Comparison of ENCODE assay signal across 1 cellular context in genomic region chr22:20414450-20414849, GRCh38.
TF ChIP-seq lines count a peak whose summit lies in the region.

No MANE protein-coding gene starts in this region.

TF ChIP-seq in K562, 482 proteins besides CTCF, POLR2A, EP300 and RAD21 (continued from another document and continues in another):
- TF ChIP-seq MNT (conservative IDR thresholded peaks at IDR 0.05) (no peak), KDM5B (IDR thresholded peaks at IDR 0.05; ENCODE audit: insufficient replicate concordance, low read depth, low read length) (no peak), PRDM10 (IDR thresholded peaks at IDR 0.05; ENCODE audit: partially characterized antibody) (no peak), NFRKB (IDR thresholded peaks at IDR 0.05; ENCODE audit: low read depth) (no peak), ZNF436 (CRISPR knock-in tag; IDR thresholded peaks at IDR 0.05) (no peak), HMG20B (CRISPR knock-in tag; IDR thresholded peaks at IDR 0.05) (no peak), E4F1 (CRISPR knock-in tag; IDR thresholded peaks at IDR 0.05; ENCODE audit: borderline replicate concordance) (no peak), BCOR (IDR thresholded peaks at IDR 0.05) (0 out of 2 replicates have a peak, but pooled peaks have one; percentile 8), CREM (IDR thresholded peaks at IDR 0.05; ENCODE audit: low read depth) (no peak), PHB (CRISPR knock-in tag; IDR thresholded peaks at IDR 0.05) (no peak), MEF2A (IDR thresholded peaks at IDR 0.05; ENCODE audit: control insufficient read depth, low read depth, low read length) (no peak), PTBP1 (IDR thresholded peaks at IDR 0.05; ENCODE audit: low read depth, low read length) (no peak), ZKSCAN3 (CRISPR knock-in tag; IDR thresholded peaks at IDR 0.05) (no peak), SFPQ (IDR thresholded peaks at IDR 0.05; ENCODE audit: low read depth, low read length) (no peak), NFATC3 (IDR thresholded peaks at IDR 0.05) (no peak), HDAC8 (tag; IDR thresholded peaks at IDR 0.05) (no peak), ZBTB11 (CRISPR knock-in tag; IDR thresholded peaks at IDR 0.05) (peak in 1 of 3 experiments; percentile 45; a peak in 1 of 6 replicates), ZNF707 (CRISPR knock-in tag; conservative IDR thresholded peaks at IDR 0.05) (0 out of 2 replicates have a peak, but pooled peaks have one; percentile 45), ZNF785 (CRISPR knock-in tag; IDR thresholded peaks at IDR 0.05) (0 out of 2 replicates have a peak, but pooled peaks have one; percentile 18), KDM4B (IDR thresholded peaks at IDR 0.05; ENCODE audit: borderline replicate concordance in 2 of 2, low read depth in 1 of 2) (no peak), MYBL2 (IDR thresholded peaks at IDR 0.05; ENCODE audit: low read depth) (no peak), MYBL2 (CRISPR knock-in tag; IDR thresholded peaks at IDR 0.05; ENCODE audit: borderline replicate concordance) (no peak), ZKSCAN8 (CRISPR knock-in tag; IDR thresholded peaks at IDR 0.05) (no peak), ZNF395 (CRISPR knock-in tag; IDR thresholded peaks at IDR 0.05) (no peak), ZNF41 (CRISPR knock-in tag; conservative IDR thresholded peaks at IDR 0.05) (0 out of 2 replicates have a peak, but pooled peaks have one; percentile 40), FOXM1 (IDR thresholded peaks at IDR 0.05; ENCODE audit: low read depth) (no peak), FOXM1 (CRISPR knock-in tag; IDR thresholded peaks at IDR 0.05; ENCODE audit: low read depth) (no peak), ZNF77 (CRISPR knock-in tag; IDR thresholded peaks at IDR 0.05) (no peak), ATF3 (IDR thresholded peaks at IDR 0.05) (no peak), ATF3 (CRISPR knock-in tag; conservative IDR thresholded peaks at IDR 0.05) (no peak), OTX1 (CRISPR knock-in tag; IDR thresholded peaks at IDR 0.05) (0 out of 2 replicates have a peak, but pooled peaks have one; percentile 67), ELF4 (CRISPR knock-in tag; IDR thresholded peaks at IDR 0.05) (no peak), MAZ (CRISPR knock-in tag; conservative IDR thresholded peaks at IDR 0.05 in 1 of 2, IDR thresholded peaks at IDR 0.05 in 1 of 2) (no peak), CEBPZ (IDR thresholded peaks at IDR 0.05; ENCODE audit: borderline replicate concordance, low read depth, low read length) (no peak), ZNF277 (CRISPR knock-in tag; IDR thresholded peaks at IDR 0.05; ENCODE audit: borderline replicate concordance) (no peak), PURB (CRISPR knock-in tag; IDR thresholded peaks at IDR 0.05; ENCODE audit: low read depth) (no peak), MCM7 (IDR thresholded peaks at IDR 0.05) (no peak), ZKSCAN1 (IDR thresholded peaks at IDR 0.05; ENCODE audit: low read depth, low read length) (no peak), NELFE (IDR thresholded peaks at IDR 0.05; ENCODE audit: insufficient read depth, insufficient read length) (no peak), FOSL1 (tag; conservative IDR thresholded peaks at IDR 0.05) (no peak), PHTF2 (CRISPR knock-in tag; IDR thresholded peaks at IDR 0.05) (0 out of 2 replicates have a peak, but pooled peaks have one; percentile 45)
